14 cellular contexts compared by ENCODE assay signal in the genomic region with DNA sequence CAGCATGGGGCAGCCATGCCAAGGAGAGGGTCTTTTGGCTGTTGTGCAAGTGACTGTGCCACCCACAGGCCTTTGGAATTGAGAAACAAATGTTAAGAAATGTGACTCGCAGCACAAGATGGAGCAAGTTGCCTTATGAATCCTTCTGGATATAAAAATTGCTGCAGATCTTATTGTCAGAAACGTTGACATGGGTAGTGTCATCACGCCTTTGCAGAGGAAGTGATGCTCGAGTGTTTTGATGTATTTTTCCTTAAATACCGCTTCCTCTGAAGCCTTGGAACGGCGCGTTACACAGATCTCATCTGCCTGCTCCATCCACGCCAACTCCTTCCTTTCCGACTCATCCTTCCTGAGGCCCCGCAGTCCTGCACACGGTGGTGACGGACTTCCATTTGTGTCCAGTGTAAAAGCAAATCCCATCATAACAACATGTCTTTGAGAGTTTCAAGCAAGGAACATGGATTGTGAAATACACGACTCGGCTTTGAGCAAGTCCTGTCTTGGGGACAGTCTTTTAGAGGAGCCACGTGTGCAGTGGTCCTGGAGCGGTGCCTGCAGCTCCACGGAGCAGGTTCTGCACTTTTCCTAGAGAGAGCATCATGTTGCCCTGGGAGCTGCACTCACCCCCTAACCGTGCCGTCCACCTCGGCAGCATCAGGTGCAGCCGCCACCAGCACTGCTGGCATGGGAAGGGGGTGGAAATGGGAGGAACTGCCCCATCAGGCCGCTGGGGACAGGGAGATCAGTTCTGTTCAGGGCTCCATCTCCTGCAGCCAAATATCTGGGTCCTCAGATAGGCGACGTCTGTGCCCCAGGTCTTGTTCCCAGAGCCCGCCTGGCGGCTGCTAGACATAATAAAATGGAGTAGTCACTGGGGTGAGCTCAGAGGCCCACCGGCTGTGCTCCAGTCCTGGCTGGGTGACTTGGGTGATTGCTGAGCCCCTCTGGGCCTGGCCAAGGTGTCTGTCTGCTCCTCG. TPM values are rescaled to one million over a fixed set of nuclear protein-coding genes. Genes with fewer than 3 reads are reported as not detected.
DNase-seq lines count a peak whose midpoint lies in the region; ATAC-seq, FAIRE-seq and TF ChIP-seq lines count a peak whose summit lies in the region.
"Had no signal": no experiment of that assay in that cellular context is flagged by ENCODE, and none has a peak within 500 bp of the region (broad histone marks: within the 10 kb centered on the region; RNA-seq: fewer than 3 reads in every experiment).

No MANE protein-coding gene starts in this region.

- H4K5ac ChIP-seq in H1 (ENCODE audit: insufficient read length, low read depth, low read length): no peak overlapping the region

- H3K9me2 ChIP-seq in GM23248 (ENCODE audit: insufficient read depth): no peaks in the 10 kb centered on the region

- in situ Hi-C loops in GM23248 (cut with MboI): no loop called here
- in situ Hi-C loops in Panc1 (cut with HindIII; ENCODE audit: low pct_unique_long_range_greater_than_20kb, low sequenced_read_pairs): no loop called here

- no peak overlapping the region for H2BK12ac ChIP-seq in H1 (ENCODE audit: low read depth, low read length)

- no peaks in the 10 kb centered on the region for H3K23me2 ChIP-seq in H1 (ENCODE audit: low read depth, low read length)

- CTCF ChIA-PET in Panc1 (lab: Charles Lee) (interaction anchor here (1.7 kb wide), 1 partner anchor 171 kb away, joined by 13 read pairs; no protein-coding TSS in a partner anchor), H1 (lab: Charles Lee; ENCODE audit: partially characterized antibody) (interaction anchor here (0.6 to 13.8 kb wide), 19 partner anchors 13 to 317 kb away, joined by 3 to 199 read pairs (median 4); a partner anchor contains a TSS)

- H3K27ac ChIP-seq in GM23248 (peak overlapping the region; percentile 51), Panc1 (ENCODE audit: low read length) (peak overlapping the region; percentile 10), H1 (ENCODE audit: low read depth, low read length) (no peak overlapping the region)
- H3K27ac ChIP-seq: psoas muscle had no signal

- TF ChIP-seq EP300 in H1 (IDR thresholded peaks at IDR 0.05; ENCODE audit: borderline replicate concordance in 1 of 2, low read depth in 2 of 2, low read length in 2 of 2): no peak

- H2AK5ac ChIP-seq in H1 (ENCODE audit: low read depth, low read length): peak overlapping the region; percentile 66; the same call in 1 of the 2 replicates

- no peaks in the 10 kb centered on the region for H4K20me1 ChIP-seq in GM23248 (ENCODE audit: insufficient read depth)
- H4K20me1 ChIP-seq in H1 (replicated peaks in 1 of 2; ENCODE audit: control insufficient read depth in 1 of 2, insufficient read depth in 2 of 2, low read length in 2 of 2): no peaks in the 10 kb centered on the region

- no peaks in the 10 kb centered on the region for H3K9me3 Mint-ChIP-seq in nephron progenitor cell
- H3K9me3 Mint-ChIP-seq: IgD-negative memory B cell; stimulated activated naive CD8-positive, alpha-beta T cell treated with anti-CD3 and anti-CD28 coated beads, Interleukin-15, amount 100 ng/mL, for 72 hours; T-helper 2 cell treated with Interferon-gamma antibody and Interleukin-4, amounts not matched to agents 5 μg/mL and 100 μg/mL, for 36 hours had no signal

- H3K56ac ChIP-seq in H1 (replicated peaks; ENCODE audit: insufficient read length, low read depth, low read length): no peak overlapping the region

- peak overlapping the region; percentile 9 for H3K4ac ChIP-seq in H1 (replicated peaks; ENCODE audit: insufficient read length, low read depth, low read length)

- H2BK5ac ChIP-seq in H1 (ENCODE audit: low read depth, low read length): no peak overlapping the region

- H3K27me3 ChIP-seq in GM23248 (replicated peaks; ENCODE audit: insufficient read depth): no peaks in the 10 kb centered on the region
- no peaks in the 10 kb centered on the region for H3K27me3 ChIP-seq in Panc1 (ENCODE audit: control insufficient read depth, insufficient read depth, low read length)
- no peaks in the 10 kb centered on the region for H3K27me3 ChIP-seq in H1 (replicated peaks in 1 of 4; ENCODE audit: control insufficient read depth in 3 of 4, extremely low read depth in 1 of 4, insufficient read depth in 3 of 4, low read length in 3 of 4)

- H3K23ac ChIP-seq in H1 (ENCODE audit: insufficient read length): no peak overlapping the region

- H3K27ac Mint-ChIP-seq in nephron progenitor cell: no peak overlapping the region
- H3K27ac Mint-ChIP-seq: activated naive CD8-positive, alpha-beta T cell; IgD-negative memory B cell; T-helper 2 cell treated with Interferon-gamma antibody and Interleukin-4, amounts not matched to agents 5 μg/mL and 100 μg/mL, for 36 hours had no signal

- H4K91ac ChIP-seq in H1 (replicated peaks; ENCODE audit: insufficient read length, low read length): no peak overlapping the region

- intact Hi-C loops in Panc1 (cut with micrococcal nuclease; ENCODE audit: unreplicated experiment): loop anchor here (10.0 kb wide), 2 partner anchors 108 to 728 kb away; a partner anchor contains a TSS

- no peak for TF ChIP-seq POLR2A in H1 (IDR thresholded peaks at IDR 0.05; ENCODE audit: control extremely low read depth in 1 of 2, low read depth in 2 of 2, low read length in 2 of 2)

- H3K4me3 ChIP-seq in GM23248 (no peak overlapping the region), Panc1 (ENCODE audit: low read depth in 2 of 2, low read length in 2 of 2) (no peak overlapping the region), H1 (ENCODE audit: extremely low read depth in 1 of 4, insufficient read depth in 2 of 4, low read depth in 3 of 4, low read length in 4 of 4) (no peak overlapping the region)
- H3K4me3 ChIP-seq: psoas muscle had no signal

- BruUV-seq in Panc1 (replicated peaks; lab: Mats Ljungman, UMichigan): no TSS peak

- H3K36me3 ChIP-seq in GM23248 (ENCODE audit: low read depth) (no peaks in the 10 kb centered on the region), Panc1 (ENCODE audit: control insufficient read depth, insufficient read depth, low read length) (no peaks in the 10 kb centered on the region), H1 (ENCODE audit: control insufficient read depth in 2 of 4, insufficient read depth in 4 of 4, low read length in 3 of 4) (no peaks in the 10 kb centered on the region)

- no peak overlapping the region for H3K14ac ChIP-seq in H1 (ENCODE audit: insufficient read length)

- TF ChIP-seq RAD21 in H1 (IDR thresholded peaks at IDR 0.05 in 1 of 2, conservative IDR thresholded peaks at IDR 0.05 in 1 of 2; ENCODE audit: low read depth in 2 of 2, low read length in 2 of 2): no peak; a peak in 1 of 4 replicates

- H3K4me3 Mint-ChIP-seq in nephron progenitor cell: no peak overlapping the region
- H3K4me3 Mint-ChIP-seq: activated naive CD8-positive, alpha-beta T cell; IgD-negative memory B cell; stimulated activated naive CD8-positive, alpha-beta T cell treated with anti-CD3 and anti-CD28 coated beads, Interleukin-15, amount 100 ng/mL, for 72 hours; T-helper 2 cell treated with Interferon-gamma antibody and Interleukin-4, amounts not matched to agents 5 μg/mL and 100 μg/mL, for 36 hours had no signal

- H3K9me3 ChIP-seq in GM23248 (ENCODE audit: low read depth) (no peaks in the 10 kb centered on the region), Panc1 (ENCODE audit: control insufficient read depth, insufficient read depth, low read depth, low read length) (no peaks in the 10 kb centered on the region), H1 (ENCODE audit: insufficient read depth in 2 of 2, low read depth in 1 of 2, low read length in 1 of 2) (no peaks in the 10 kb centered on the region)
- H3K9me3 ChIP-seq: psoas muscle had no signal

- POLR2A ChIA-PET in Panc1 (lab: Charles Lee) (no interaction called here), H1 (lab: Charles Lee; ENCODE audit: partially characterized antibody) (interaction anchor here (1.1 kb wide), 1 partner anchor 171 kb away, joined by 4 read pairs; no protein-coding TSS in a partner anchor)

- 45% methylated on average over 29 of the region's 29 CpGs for WGBS in GM23248 (ENCODE audit: low coverage in 1 of 2, low lambda C conversion rate in 2 of 2, missing lambda C conversion rate in 2 of 2), 2 experiments
- 87% methylated on average over 29 of the region's 29 CpGs; no CpG with 5 or more reads in 1 of the 2 experiments for WGBS in H1 (ENCODE audit: extremely low coverage in 1 of 2, insufficient coverage in 1 of 2, insufficient read length in 1 of 2, insufficient replicate concordance in 2 of 2, low coverage in 1 of 2, low lambda C conversion rate in 2 of 2, missing lambda C conversion rate in 1 of 2), 2 experiments

- H4K8ac ChIP-seq in H1 (ENCODE audit: extremely low read depth, insufficient read depth, low read length): no peak overlapping the region; the same call in 1 of the 2 replicates

- H3F3A ChIP-seq in GM23248 (ENCODE audit: insufficient read depth): peaks cover 38% of the 10 kb centered on the region

- peak overlapping the region; percentile 51 for H3K4me2 ChIP-seq in GM23248 (ENCODE audit: unreplicated experiment)
- no peak overlapping the region for H3K4me2 ChIP-seq in H1 (ENCODE audit: insufficient read depth in 1 of 2, low read depth in 2 of 2, low read length in 2 of 2)

- H3K9ac ChIP-seq in GM23248 (peak overlapping the region; percentile 40), H1 (replicated peaks in 1 of 4; ENCODE audit: extremely low read depth in 1 of 4, low read depth in 3 of 4, low read length in 3 of 4) (no peak overlapping the region)

- H3K18ac ChIP-seq in H1 (ENCODE audit: extremely low read depth, low read length): peak overlapping the region; percentile 35; the same call in 1 of the 2 replicates

- H2AFZ ChIP-seq in GM23248 (peak overlapping the region; percentile 31; the same call in 1 of the 2 replicates), H1 (ENCODE audit: low read length) (no peak overlapping the region)

- peak overlapping the region; percentile 19; the same call in 1 of the 2 replicates for H2BK15ac ChIP-seq in H1 (ENCODE audit: low read length)

- no peak for FAIRE-seq in H1 (lab: Jason Lieb, UNC)

- H3K27me3 Mint-ChIP-seq in nephron progenitor cell (ENCODE audit: low read depth, poor library complexity): peaks cover 7% of the 10 kb centered on the region
- H3K27me3 Mint-ChIP-seq: activated naive CD8-positive, alpha-beta T cell; IgD-negative memory B cell; stimulated activated naive CD8-positive, alpha-beta T cell treated with anti-CD3 and anti-CD28 coated beads, Interleukin-15, amount 100 ng/mL, for 72 hours had no signal

- H3K79me2 ChIP-seq in GM23248 (ENCODE audit: insufficient read depth) (no peaks in the 10 kb centered on the region), H1 (ENCODE audit: control insufficient read depth in 1 of 2, insufficient read depth in 2 of 2, low read length in 2 of 2) (no peaks in the 10 kb centered on the region)

- H2BK120ac ChIP-seq in H1 (replicated peaks; ENCODE audit: low read depth, low read length): no peak overlapping the region

- peak; percentile 87 for DNase-seq in GM23248
- DNase-seq in Panc1 (ENCODE audit: low read depth, low spot score): no peak
- DNase-seq in H1 (ENCODE audit: low read depth in 1 of 2, low spot score in 2 of 2): no peak
- peak; percentile 70 for DNase-seq in occipital lobe (lab: John Stamatoyannopoulos, UW)
- no peak for DNase-seq in KG1 (lab: John Stamatoyannopoulos, UW)
- no peak for DNase-seq in nephron progenitor cell
- DNase-seq in stimulated activated CD8-positive, alpha-beta memory T cell treated with anti-CD3 and anti-CD28 coated beads, Interleukin-4, amount 100 ng/mL, for 48 hours: no peak
- DNase-seq: effector CD4-positive, alpha-beta T cell; stimulated activated naive CD8-positive, alpha-beta T cell treated with anti-CD3 and anti-CD28 coated beads, Interleukin-15, amount 100 ng/mL, for 72 hours had no signal

- peaks cover 55% of the 10 kb centered on the region for H3K4me1 ChIP-seq in GM23248 (ENCODE audit: insufficient read depth)
- H3K4me1 ChIP-seq in Panc1 (ENCODE audit: control insufficient read depth, insufficient read depth, low read length): peaks cover 71% of the 10 kb centered on the region
- peaks cover 0 to 16% (median 8%) of the 10 kb centered on the region in 4 experiments; a peak in 6 of 7 replicates for H3K4me1 ChIP-seq in H1 (replicated peaks in 1 of 4; ENCODE audit: control insufficient read depth in 3 of 4, insufficient read depth in 4 of 4, low read length in 3 of 4)

- no peak for TF ChIP-seq CTCF in Panc1 (IDR thresholded peaks at IDR 0.05)
- no peak for TF ChIP-seq CTCF in H1 (IDR thresholded peaks at IDR 0.05; ENCODE audit: control extremely low read depth in 1 of 3, insufficient read depth in 1 of 3, low read depth in 1 of 3, low read length in 3 of 3)
- TF ChIP-seq CTCF in nephron progenitor cell (IDR thresholded peaks at IDR 0.05): no peak

- ATAC-seq in Panc1: no peak; the same call in 1 of the 2 replicates
- ATAC-seq in HG03342 (IDR thresholded peaks at IDR 0.05; ENCODE audit: unreplicated experiment): no peak
- ATAC-seq: stimulated activated naive CD8-positive, alpha-beta T cell treated with anti-CD3 and anti-CD28 coated beads, Interleukin-15, amount 100 ng/mL, for 72 hours had no signal

- no peak overlapping the region; the same call in 1 of the 2 replicates for H2BK20ac ChIP-seq in H1 (ENCODE audit: low read length)

- H3K36me3 Mint-ChIP-seq in nephron progenitor cell (ENCODE audit: low read depth): no peaks in the 10 kb centered on the region
- H3K36me3 Mint-ChIP-seq: activated naive CD8-positive, alpha-beta T cell had no signal

- H3K4me1 Mint-ChIP-seq in nephron progenitor cell: peaks cover 50% of the 10 kb centered on the region
- H3K4me1 Mint-ChIP-seq: stimulated activated naive CD8-positive, alpha-beta T cell treated with anti-CD3 and anti-CD28 coated beads, Interleukin-15, amount 100 ng/mL, for 72 hours had no signal

- H3K79me1 ChIP-seq in H1 (ENCODE audit: low read depth, low read length): 0 out of 2 replicates have a peak, but pooled peaks cover 2% of the 10 kb centered on the region

RNA-seq across cellular contexts. Expression of a gene that starts 15.2 kb away (rescaled TPM):
- 0.86 TPM in 1 of 2 replicates, not detected in the other for total RNA-seq in GM23248 (2014; rRNA removed; shearing (Covaris generic))
- polyA plus RNA-seq in GM23248 (2016; fragmentation: Nextera tagmentation; extraction: Ambion mirVana) (0.69 and 0.84 TPM in 2 replicates), H1 (2011; rRNA removed) (0.24 and 0.28 TPM in 2 replicates)
- total RNA-seq in Panc1 (2021; ENCODE audit: unreplicated experiment) (3.0 TPM), occipital lobe (1.9 TPM)
- 3.3 TPM for polyA plus RNA-seq in Panc1 (2012; ENCODE audit: insufficient read length)
- total RNA-seq in H1 (2021; fragmentation: NEBNext Ultra II Directional; extraction: Animal tissue kit (Norgen Biotek cat#: 25700)): 0.38 and 0.73 TPM in 2 replicates
- 0.34 TPM for polyA plus RNA-seq in H1 (2011; cell fraction: cytosol; rRNA removed)
- polyA plus RNA-seq in H1 (2011; cell fraction: nucleus; rRNA removed): 0.21 TPM
- polyA plus RNA-seq in H1 (2012, experiment 1 of 2): 0.15 to 0.46 TPM in 2 of 4 replicates, not detected in the others
- polyA plus RNA-seq in H1 (2012, experiment 2 of 2): not detected
- polyA plus RNA-seq in H1 (2013, experiment 1 of 2): 0.22 TPM
- polyA plus RNA-seq in H1 (2013, experiment 2 of 2): 0.24 TPM
- 0.51 TPM in 1 of 2 replicates, not detected in the other for polyA minus RNA-seq in H1 (2011; rRNA and poly(A)+ RNA removed)
- polyA minus RNA-seq in H1 (2011; cell fraction: cytosol; rRNA and poly(A)+ RNA removed): not detected
- not detected for polyA minus RNA-seq in H1 (2011; cell fraction: nucleus; rRNA and poly(A)+ RNA removed)

Comparison
In these comparisons a context has a peak if more than half of its experiments do, and no peak if none do; other contexts are left out.
1. DNase-seq: peak in GM23248 (single experiment) and occipital lobe (single experiment); none in Panc1 (single experiment), H1 (0 of 2), KG1 (single experiment), nephron progenitor cell (single experiment) and stimulated activated CD8-positive, alpha-beta memory T cell treated with anti-CD3 and anti-CD28 coated beads, Interleukin-4, amount 100 ng/mL, for 48 hours (single experiment).